In the genomic region with DNA sequence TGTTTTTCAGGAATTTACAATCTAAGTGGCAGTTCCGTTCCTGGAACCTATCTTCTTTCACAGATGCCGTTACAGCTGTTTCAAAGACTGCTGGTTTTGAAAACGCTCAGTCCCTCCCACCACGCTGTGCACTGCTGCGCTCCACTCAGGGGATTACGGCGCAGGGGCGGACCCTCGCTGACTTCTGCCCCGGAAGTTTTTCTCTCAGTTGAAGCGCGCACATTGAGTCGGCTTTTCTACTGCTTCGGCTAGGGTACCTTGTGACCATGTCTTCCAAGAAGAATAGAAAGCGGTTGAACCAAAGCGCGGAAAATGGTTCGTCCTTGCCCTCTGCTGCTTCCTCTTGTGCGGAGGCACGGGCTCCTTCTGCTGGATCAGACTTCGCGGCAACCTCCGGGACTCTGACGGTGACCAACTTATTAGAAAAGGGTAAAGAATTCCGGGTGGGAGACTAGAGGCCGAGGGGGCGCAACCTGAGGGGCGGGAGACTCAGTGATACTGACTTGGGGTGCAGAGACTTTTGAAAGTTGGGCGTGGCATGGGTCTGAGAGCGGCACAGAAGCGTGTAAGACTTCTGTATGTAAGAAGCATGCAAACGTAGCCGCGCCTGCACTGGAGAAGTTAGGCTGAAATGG, we compare ENCODE assay signal across 8 cellular contexts. TPM values are rescaled to one million over a fixed set of nuclear protein-coding genes. Genes with fewer than 3 reads are reported as not detected.
DNase-seq lines count a peak whose midpoint lies in the region; ATAC-seq and TF ChIP-seq lines count a peak whose summit lies in the region.

No MANE protein-coding gene starts in this region.

- H3K27me3 ChIP-seq in dorsolateral prefrontal cortex = no peaks in the 10 kb centered on the region

- WGBS in lower leg skin, 2 donors = 1% methylated on average over 34 of the region's 34 CpGs

- no peak for TF ChIP-seq POLR2A in lower leg skin (IDR thresholded peaks at IDR 0.05)

- H3K4me3 ChIP-seq in dorsolateral prefrontal cortex (peak overlapping the region; percentile 70 to 99 (median 89)), lower leg skin (ENCODE audit: low read depth, poor library complexity, severe bottlenecking) (peak overlapping the region; percentile 52)

- DNase-seq in C1 segment of cervical spinal cord (lab: John Stamatoyannopoulos, UW) (peak; percentile 17 to 86 (median 79)), NCI-H774 (lab: John Stamatoyannopoulos, UW) (peak; percentile 36), dorsolateral prefrontal cortex (peak; percentile 81 to 94 (median 92)), lower leg skin (ENCODE audit: low spot score in 2 of 2) (peak; percentile 85 to 96)
- DNase-seq in activated CD4-positive, alpha-beta T cell treated with anti-CD3 and anti-CD28 coated beads, Interleukin-2, amount 50 U/mL, for 48 hours = peak; percentile 89 to 91
- DNase-seq in stimulated activated CD4-positive, alpha-beta T cell treated with anti-CD3 and anti-CD28 coated beads, TNF-alpha, amount 100 ng/mL, for 24 hours (ENCODE audit: low read depth in 3 of 3) = peak; percentile 77 to 85 (median 78)

- intact Hi-C loops in dorsolateral prefrontal cortex (cut with DNase I) (loop anchor here (2.0 to 10.0 kb wide), 3 partner anchors 190 to 318 kb away; a partner anchor contains a TSS), lower leg skin (cut with DNase I; ENCODE audit: low total_unique reads) (no loop called here)

- ATAC-seq in GM19372 (IDR thresholded peaks at IDR 0.05; ENCODE audit: low read depth, unreplicated experiment) (peak; percentile 93), HG03521 (IDR thresholded peaks at IDR 0.05; ENCODE audit: unreplicated experiment) (peak; percentile 95)

- peak in 9 of 56 donors; percentile 2 to 26 (median 16) for TF ChIP-seq CTCF in dorsolateral prefrontal cortex (IDR thresholded peaks at IDR 0.05 in 54 of 56, conservative IDR thresholded peaks at IDR 0.05 in 2 of 56; ENCODE audit: low read depth in 1 of 56, partially characterized antibody in 56 of 56)
- no peak for TF ChIP-seq CTCF in lower leg skin (IDR thresholded peaks at IDR 0.05)

- peak overlapping the region in 57 of 59 donors; percentile 50 to 94 (median 83) for H3K27ac ChIP-seq in dorsolateral prefrontal cortex

RNA-seq across cellular contexts. Expression of a gene that starts 0.6 kb away (rescaled TPM):
- total RNA-seq in dorsolateral prefrontal cortex (10 to 100 TPM in 79 of 120 experiments, 1 to 10 TPM in 41; 7.0 to 21.1 (median 10.9) TPM), lower leg skin (10 to 100 TPM in 1 of 4 donors, 1 to 10 TPM in 3; 3.2 to 12.2 (median 7.2) TPM)

Comparison
In these comparisons a context has a peak if more than half of its experiments do, and no peak if none do; other contexts are left out.
1. Peak in every context shown above with its lines: DNase-seq, ATAC-seq, H3K4me3 ChIP-seq and H3K27ac ChIP-seq.
2. DNase-seq: peak in every context shown above with its lines; median percentile 92 in dorsolateral prefrontal cortex; 90 in lower leg skin; 90 in activated CD4-positive, alpha-beta T cell treated with anti-CD3 and anti-CD28 coated beads, Interleukin-2, amount 50 U/mL, for 48 hours; 79 in C1 segment of cervical spinal cord; 78 in stimulated activated CD4-positive, alpha-beta T cell treated with anti-CD3 and anti-CD28 coated beads, TNF-alpha, amount 100 ng/mL, for 24 hours; 36 in NCI-H774.